ENCODE assay signal across 7 cellular contexts in the genomic region with DNA sequence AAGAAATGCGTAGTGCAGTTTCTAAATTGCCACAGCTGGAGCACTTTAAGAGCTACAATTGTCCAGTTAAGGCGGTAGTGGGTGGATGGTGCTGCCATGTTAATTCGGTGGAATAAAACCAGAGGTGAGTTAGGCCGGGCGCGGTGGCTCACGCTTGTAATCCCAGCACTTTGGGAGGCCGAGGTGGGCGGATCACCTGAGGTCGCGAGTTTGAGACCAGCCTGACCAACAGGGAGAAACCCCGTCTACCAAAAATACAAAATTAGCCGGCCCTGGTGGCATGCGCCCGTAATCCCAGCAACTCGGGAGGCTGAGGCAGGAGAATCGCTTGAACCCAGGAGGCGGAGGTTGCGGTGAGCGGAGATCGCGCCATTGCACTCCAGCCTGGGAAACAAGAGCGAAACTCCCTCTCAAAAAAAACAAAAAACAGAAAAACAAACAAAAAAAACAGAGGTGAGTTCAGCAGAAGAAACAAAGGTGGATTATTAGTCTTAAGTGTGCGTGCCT. TPM values are rescaled to one million over a fixed set of nuclear protein-coding genes. Genes with fewer than 3 reads are reported as not detected.
A peak's percentile ranks its signal among the peaks of the same experiment; 100 is the strongest.
DNase-seq lines count a peak whose midpoint lies in the region; ATAC-seq and TF ChIP-seq lines count a peak whose summit lies in the region.
"Not testable (repeated sequence)": the region's sequence is repeated elsewhere in the genome, so short reads cannot be mapped to it uniquely, and the experiment has no call there.

No MANE protein-coding gene starts in this region.

- H3K27ac Mint-ChIP-seq in activated T-helper 17 cell treated with anti-CD3 and anti-CD28 coated beads, Interleukin-2, amount 50 U/mL, for 72 hours: peak overlapping the region; percentile 88

- not testable (repeated sequence) for H3K36me3 ChIP-seq in PC-3 (ENCODE audit: low read depth, low read length); colonic mucosa; heart left ventricle; mucosa of descending colon (ENCODE audit: low read depth)

- POLR2A ChIA-PET in PC-3 (lab: Charles Lee; ENCODE audit: unreplicated experiment): interaction anchor here (0.5 kb wide), 1 partner anchor 84 kb away, joined by 3 read pairs; no protein-coding TSS in a partner anchor

- BruUV-seq in PC-3 (replicated peaks; lab: Mats Ljungman, UMichigan): TSS peak; percentile 40

- ATAC-seq in PC-3; activated T-helper 17 cell treated with anti-CD3 and anti-CD28 coated beads, Interleukin-2, amount 50 U/mL, for 72 hours (replicated peaks); heart left ventricle; mucosa of descending colon: not testable (repeated sequence)

- not testable (repeated sequence) for H3K9me3 Mint-ChIP-seq in activated T-helper 17 cell treated with anti-CD3 and anti-CD28 coated beads, Interleukin-2, amount 50 U/mL, for 72 hours

- not testable (repeated sequence) for H3F3A ChIP-seq in PC-3 (ENCODE audit: low read length, unreplicated experiment)

- intact Hi-C loops in PC-3 (cut with micrococcal nuclease); colonic mucosa (cut with DNase I); heart left ventricle (cut with DNase I); mucosa of descending colon (cut with DNase I, micrococcal nuclease): not testable (repeated sequence)

- not testable (repeated sequence) for H3K27ac ChIP-seq in PC-3 (ENCODE audit: low read length)
- H3K27ac ChIP-seq in colonic mucosa (peak overlapping the region; percentile 68), heart left ventricle (peak overlapping the region; percentile 34 to 91 (median 84))

- H3K79me2 ChIP-seq in PC-3 (ENCODE audit: low read length): peaks cover 37% of the 10 kb centered on the region

- peaks cover 20% of the 10 kb centered on the region for H3K4me1 ChIP-seq in PC-3 (ENCODE audit: insufficient read depth, low read length)
- peaks cover 12% of the 10 kb centered on the region for H3K4me1 ChIP-seq in colonic mucosa
- peaks cover 0 to 21% (median 8%) of the 10 kb centered on the region in 12 donors for H3K4me1 ChIP-seq in heart left ventricle
- H3K4me1 ChIP-seq in mucosa of descending colon (ENCODE audit: low read depth): not testable (repeated sequence)

- not testable (repeated sequence) for H4K20me1 ChIP-seq in PC-3 (ENCODE audit: low read length)

- H3K9me2 ChIP-seq in PC-3 (replicated peaks; ENCODE audit: low read length): not testable (repeated sequence)

- H3K4me3 ChIP-seq in GM12875 (ENCODE audit: low read depth, low read length) (peak overlapping the region; percentile 92), PC-3 (ENCODE audit: low read length) (peak overlapping the region; percentile 97), colonic mucosa (peak overlapping the region; percentile 94), heart left ventricle (peak overlapping the region; percentile 65 to 96 (median 76)), mucosa of descending colon (peak overlapping the region; percentile 51), skeletal muscle cell (ENCODE audit: low read depth, low read length) (peak overlapping the region; percentile 82)

- H3K9ac ChIP-seq in PC-3 (ENCODE audit: low read length) (peak overlapping the region; percentile 92), colonic mucosa (ENCODE audit: low read depth in 2 of 2, low read length in 2 of 2) (peak overlapping the region; percentile 93 to 94)

- not testable (repeated sequence) for H3K9me3 ChIP-seq in PC-3 (ENCODE audit: low read length); colonic mucosa; heart left ventricle; mucosa of descending colon

- peak overlapping the region; percentile 93 for H2AFZ ChIP-seq in PC-3 (ENCODE audit: low read length)

- not testable (repeated sequence) for DNase-seq in PC-3; heart left ventricle; skeletal muscle cell (ENCODE audit: low read depth)
- peak; percentile 16 for DNase-seq in colonic mucosa
- peak; percentile 21 to 51 (median 26) for DNase-seq in mucosa of descending colon

- H3K27me3 ChIP-seq in PC-3 (ENCODE audit: low read length); colonic mucosa; heart left ventricle: not testable (repeated sequence)

- peaks cover 34% of the 10 kb centered on the region for H3K36me3 Mint-ChIP-seq in activated T-helper 17 cell treated with anti-CD3 and anti-CD28 coated beads, Interleukin-2, amount 50 U/mL, for 72 hours (ENCODE audit: low read depth)

- TF ChIP-seq CTCF in GM12875 (IDR thresholded peaks at IDR 0.05; ENCODE audit: borderline replicate concordance, insufficient read depth, low read depth, low read length); PC-3 (conservative IDR thresholded peaks at IDR 0.05; ENCODE audit: low read depth, low read length); colonic mucosa (IDR thresholded peaks at IDR 0.05); heart left ventricle (IDR thresholded peaks at IDR 0.05); mucosa of descending colon (IDR thresholded peaks at IDR 0.05): not testable (repeated sequence)

- CTCF ChIA-PET in PC-3 (lab: Charles Lee): not testable (repeated sequence)

- H3K27me3 Mint-ChIP-seq in activated T-helper 17 cell treated with anti-CD3 and anti-CD28 coated beads, Interleukin-2, amount 50 U/mL, for 72 hours: not testable (repeated sequence)

- peak overlapping the region; percentile 89 for H3K4me3 Mint-ChIP-seq in activated T-helper 17 cell treated with anti-CD3 and anti-CD28 coated beads, Interleukin-2, amount 50 U/mL, for 72 hours

- 86 to 89% (median 87%) methylated on average over 24 of the region's 24 CpGs for WGBS in heart left ventricle, 4 donors

- H3K4me1 Mint-ChIP-seq in activated T-helper 17 cell treated with anti-CD3 and anti-CD28 coated beads, Interleukin-2, amount 50 U/mL, for 72 hours: not testable (repeated sequence)

- not testable (repeated sequence) for TF ChIP-seq POLR2A in heart left ventricle (IDR thresholded peaks at IDR 0.05)

- peak overlapping the region; percentile 99 for H3K4me2 ChIP-seq in PC-3 (ENCODE audit: low read length)

RNA-seq across cellular contexts. Expression of a gene that starts 0.5 kb away (rescaled TPM):
- total RNA-seq in PC-3 (2014; rRNA removed) (20.5 and 20.7 TPM in 2 replicates), colonic mucosa (10 to 100 TPM; 11.8 to 19.1 TPM), heart left ventricle (1 to 10 TPM; 2.8 to 9.0 (median 4.2) TPM), mucosa of descending colon (10 to 100 TPM in 2 of 3 donors, 1 to 10 TPM in 1; 9.5 to 13.7 (median 12.1) TPM)
- total RNA-seq in activated T-helper 17 cell treated with anti-CD3 and anti-CD28 coated beads, Interleukin-2, amount 50 U/mL, for 72 hours: 1 to 10 TPM; 3.8 to 7.8 TPM
- 1 to 10 TPM; 3.8 to 8.3 TPM for polyA plus RNA-seq in heart left ventricle
